Comparison of ENCODE assay signal across 11 cellular contexts in the genomic region with DNA sequence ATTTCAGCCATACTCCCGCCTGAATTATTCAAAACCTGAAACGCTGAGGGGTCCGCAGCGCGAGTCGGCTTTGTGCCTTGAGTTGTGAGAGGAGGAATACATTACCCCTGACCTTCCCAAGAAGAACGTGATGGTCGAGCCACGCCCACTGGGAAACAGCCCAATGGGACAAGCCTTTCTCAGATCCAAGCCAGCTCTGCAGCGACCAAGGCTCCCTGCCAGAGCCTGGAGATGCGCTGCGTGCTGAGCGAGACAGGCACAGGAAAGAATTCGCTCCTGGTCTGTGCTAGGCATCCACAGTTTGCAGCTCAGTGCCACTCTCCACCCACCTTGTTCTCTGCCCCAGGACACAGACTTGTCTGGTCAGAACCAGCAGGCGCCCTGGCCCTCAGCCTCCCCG.
DNase-seq lines count a peak whose midpoint lies in the region; ATAC-seq and TF ChIP-seq lines count a peak whose summit lies in the region.
"Had no signal": no experiment of that assay in that cellular context is flagged by ENCODE, and none has a peak within 500 bp of the region (broad histone marks: within the 10 kb centered on the region; RNA-seq: fewer than 3 reads in every experiment).

No MANE protein-coding gene starts in this region.

- peaks cover under 1% of the 10 kb centered on the region; the same call in 1 of the 2 replicates for H3K36me3 ChIP-seq in GM23338 (ENCODE audit: insufficient read depth)

- H3K9me2 ChIP-seq in GM23338 (ENCODE audit: insufficient read depth) = no peaks in the 10 kb centered on the region

- H3F3A ChIP-seq in GM23338 (replicated peaks; ENCODE audit: low read depth) = 0 out of 2 replicates have a peak, but pooled peaks cover 6% of the 10 kb centered on the region

- H3K4me3 Mint-ChIP-seq in GM23338 = peak overlapping the region; percentile 21; the same call in 1 of the 3 replicates
- H3K4me3 Mint-ChIP-seq in stimulated activated memory B cell treated with anti-CD40 and anti-IgM and Interleukin-4, amounts not matched to agents 10 μg/mL and 1 μg/mL and 100 μg/mL, for 72 hours = no peak overlapping the region
- H3K4me3 Mint-ChIP-seq: activated naive CD8-positive, alpha-beta T cell treated with anti-CD3 and anti-CD28 coated beads, Interleukin-2, amount 10 ng/mL, durations not matched to agents 7 days and 5 days; CD8-positive, alpha-beta T cell had no signal

- peak overlapping the region; percentile 81 for H2AFZ ChIP-seq in GM23338

- H3K27ac ChIP-seq in GM23338 (ENCODE audit: low read depth) = no peak overlapping the region

- H3K4me3 ChIP-seq in GM23338 = peak overlapping the region; percentile 27; the same call in 1 of the 2 replicates

- no peak for TF ChIP-seq CTCF in GM23338 (conservative IDR thresholded peaks at IDR 0.05; ENCODE audit: low read depth in 2 of 2)

- ATAC-seq in GM23338 = peak; percentile 97
- ATAC-seq in stimulated activated memory B cell treated with anti-CD40 and anti-IgM and Interleukin-4, amounts not matched to agents 10 μg/mL and 1 μg/mL and 100 μg/mL, for 72 hours = no peak
- no peak for ATAC-seq in activated naive CD4-positive, alpha-beta T cell treated with anti-CD3 and anti-CD28 coated beads, Interleukin-2, amount 50 U/mL, for 72 hours
- ATAC-seq: CD8-positive, alpha-beta T cell had no signal

- H4K20me1 ChIP-seq in GM23338 (replicated peaks; ENCODE audit: insufficient read depth) = no peaks in the 10 kb centered on the region

- peaks cover 25% of the 10 kb centered on the region for H3K27me3 Mint-ChIP-seq in GM23338 (ENCODE audit: insufficient read depth, low read depth, poor library complexity)
- H3K27me3 Mint-ChIP-seq in stimulated activated memory B cell treated with anti-CD40 and anti-IgM and Interleukin-4, amounts not matched to agents 10 μg/mL and 1 μg/mL and 100 μg/mL, for 72 hours = peaks cover 24% of the 10 kb centered on the region

- peak overlapping the region; percentile 64 for H3K4me2 ChIP-seq in GM23338

- H3K4me1 Mint-ChIP-seq in GM23338 = peaks cover 10% of the 10 kb centered on the region; the same call in 2 of the 3 replicates
- no peaks in the 10 kb centered on the region for H3K4me1 Mint-ChIP-seq in stimulated activated memory B cell treated with anti-CD40 and anti-IgM and Interleukin-4, amounts not matched to agents 10 μg/mL and 1 μg/mL and 100 μg/mL, for 72 hours
- H3K4me1 Mint-ChIP-seq: activated naive CD8-positive, alpha-beta T cell treated with anti-CD3 and anti-CD28 coated beads, Interleukin-2, amount 10 ng/mL, durations not matched to agents 7 days and 5 days had no signal

- peaks cover 5% of the 10 kb centered on the region for H3K4me1 ChIP-seq in GM23338 (ENCODE audit: insufficient read depth)

- peaks cover 22% of the 10 kb centered on the region for H3K27me3 ChIP-seq in GM23338 (ENCODE audit: insufficient read depth)

- peaks cover 30% of the 10 kb centered on the region for H3K9me3 Mint-ChIP-seq in GM23338
- peaks cover 20% of the 10 kb centered on the region for H3K9me3 Mint-ChIP-seq in stimulated activated memory B cell treated with anti-CD40 and anti-IgM and Interleukin-4, amounts not matched to agents 10 μg/mL and 1 μg/mL and 100 μg/mL, for 72 hours
- H3K9me3 Mint-ChIP-seq in activated naive CD4-positive, alpha-beta T cell treated with anti-CD3 and anti-CD28 coated beads, Interleukin-2, amount 50 U/mL, for 72 hours = peaks cover 15 to 18% of the 10 kb centered on the region in 2 donors

- DNase-seq in GM23338 (ENCODE audit: low spot score) (peak; percentile 91), anterior cingulate cortex (lab: John Stamatoyannopoulos, UW) (peak in 36 of 58 donors; percentile 9 to 73 (median 46)), hypothalamus (lab: John Stamatoyannopoulos, UW) (peak in 36 of 51 donors; percentile 8 to 76 (median 44)), pons (ENCODE audit: low spot score) (peak; percentile 89), DMS79 (lab: John Stamatoyannopoulos, UW) (no peak)
- DNase-seq in activated naive CD4-positive, alpha-beta T cell treated with anti-CD3 and anti-CD28 coated beads, Interleukin-2, amount 50 U/mL, for 72 hours (ENCODE audit: low spot score in 2 of 2) = no peak
- DNase-seq in activated CD4-positive, alpha-beta T cell treated with anti-CD3 and anti-CD28 coated beads for 48 hours = no peak
- DNase-seq: activated naive CD8-positive, alpha-beta T cell treated with anti-CD3 and anti-CD28 coated beads, Interleukin-2, amount 10 ng/mL, durations not matched to agents 7 days and 5 days; CD8-positive, alpha-beta T cell; NCI-H345 had no signal

- H3K36me3 Mint-ChIP-seq in GM23338 (ENCODE audit: low read depth) = peaks cover 18% of the 10 kb centered on the region
- H3K36me3 Mint-ChIP-seq in stimulated activated memory B cell treated with anti-CD40 and anti-IgM and Interleukin-4, amounts not matched to agents 10 μg/mL and 1 μg/mL and 100 μg/mL, for 72 hours = peaks cover 3% of the 10 kb centered on the region
- peaks cover 0 to 7% of the 10 kb centered on the region in 2 donors for H3K36me3 Mint-ChIP-seq in activated naive CD4-positive, alpha-beta T cell treated with anti-CD3 and anti-CD28 coated beads, Interleukin-2, amount 50 U/mL, for 72 hours
- H3K36me3 Mint-ChIP-seq: activated naive CD8-positive, alpha-beta T cell treated with anti-CD3 and anti-CD28 coated beads, Interleukin-2, amount 10 ng/mL, durations not matched to agents 7 days and 5 days; CD8-positive, alpha-beta T cell had no signal

- no peaks in the 10 kb centered on the region for H3K79me2 ChIP-seq in GM23338 (replicated peaks; ENCODE audit: insufficient read depth)

- H3K27ac Mint-ChIP-seq in GM23338 = no peak overlapping the region
- no peak overlapping the region for H3K27ac Mint-ChIP-seq in stimulated activated memory B cell treated with anti-CD40 and anti-IgM and Interleukin-4, amounts not matched to agents 10 μg/mL and 1 μg/mL and 100 μg/mL, for 72 hours
- no peak overlapping the region for H3K27ac Mint-ChIP-seq in activated naive CD4-positive, alpha-beta T cell treated with anti-CD3 and anti-CD28 coated beads, Interleukin-2, amount 50 U/mL, for 72 hours
- H3K27ac Mint-ChIP-seq: activated naive CD8-positive, alpha-beta T cell treated with anti-CD3 and anti-CD28 coated beads, Interleukin-2, amount 10 ng/mL, durations not matched to agents 7 days and 5 days; CD8-positive, alpha-beta T cell had no signal

TF ChIP-seq in GM23338, 12 proteins besides CTCF, POLR2A, EP300 and RAD21 (continues in another document):
- TF ChIP-seq ZNF331 (CRISPR knock-in tag; IDR thresholded peaks at IDR 0.05; ENCODE audit: low read depth) (no peak), POLR2AphosphoS5 (IDR thresholded peaks at IDR 0.05; ENCODE audit: low read depth) (no peak), CREB1 (CRISPR knock-in tag; IDR thresholded peaks at IDR 0.05; ENCODE audit: low read depth) (no peak), STAT1 (IDR thresholded peaks at IDR 0.05; ENCODE audit: unreplicated experiment) (no peak), EZH2 (IDR thresholded peaks at IDR 0.05; ENCODE audit: low read depth, unreplicated experiment) (no peak), NANOG (IDR thresholded peaks at IDR 0.05; ENCODE audit: borderline replicate concordance) (no peak)
- TF ChIP-seq, protein P1, sequence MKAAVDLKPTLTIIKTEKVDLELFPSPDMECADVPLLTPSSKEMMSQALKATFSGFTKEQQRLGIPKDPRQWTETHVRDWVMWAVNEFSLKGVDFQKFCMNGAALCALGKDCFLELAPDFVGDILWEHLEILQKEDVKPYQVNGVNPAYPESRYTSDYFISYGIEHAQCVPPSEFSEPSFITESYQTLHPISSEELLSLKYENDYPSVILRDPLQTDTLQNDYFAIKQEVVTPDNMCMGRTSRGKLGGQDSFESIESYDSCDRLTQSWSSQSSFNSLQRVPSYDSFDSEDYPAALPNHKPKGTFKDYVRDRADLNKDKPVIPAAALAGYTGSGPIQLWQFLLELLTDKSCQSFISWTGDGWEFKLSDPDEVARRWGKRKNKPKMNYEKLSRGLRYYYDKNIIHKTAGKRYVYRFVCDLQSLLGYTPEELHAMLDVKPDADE (IDR thresholded peaks at IDR 0.05) = no peak
- TF ChIP-seq, protein P2, sequence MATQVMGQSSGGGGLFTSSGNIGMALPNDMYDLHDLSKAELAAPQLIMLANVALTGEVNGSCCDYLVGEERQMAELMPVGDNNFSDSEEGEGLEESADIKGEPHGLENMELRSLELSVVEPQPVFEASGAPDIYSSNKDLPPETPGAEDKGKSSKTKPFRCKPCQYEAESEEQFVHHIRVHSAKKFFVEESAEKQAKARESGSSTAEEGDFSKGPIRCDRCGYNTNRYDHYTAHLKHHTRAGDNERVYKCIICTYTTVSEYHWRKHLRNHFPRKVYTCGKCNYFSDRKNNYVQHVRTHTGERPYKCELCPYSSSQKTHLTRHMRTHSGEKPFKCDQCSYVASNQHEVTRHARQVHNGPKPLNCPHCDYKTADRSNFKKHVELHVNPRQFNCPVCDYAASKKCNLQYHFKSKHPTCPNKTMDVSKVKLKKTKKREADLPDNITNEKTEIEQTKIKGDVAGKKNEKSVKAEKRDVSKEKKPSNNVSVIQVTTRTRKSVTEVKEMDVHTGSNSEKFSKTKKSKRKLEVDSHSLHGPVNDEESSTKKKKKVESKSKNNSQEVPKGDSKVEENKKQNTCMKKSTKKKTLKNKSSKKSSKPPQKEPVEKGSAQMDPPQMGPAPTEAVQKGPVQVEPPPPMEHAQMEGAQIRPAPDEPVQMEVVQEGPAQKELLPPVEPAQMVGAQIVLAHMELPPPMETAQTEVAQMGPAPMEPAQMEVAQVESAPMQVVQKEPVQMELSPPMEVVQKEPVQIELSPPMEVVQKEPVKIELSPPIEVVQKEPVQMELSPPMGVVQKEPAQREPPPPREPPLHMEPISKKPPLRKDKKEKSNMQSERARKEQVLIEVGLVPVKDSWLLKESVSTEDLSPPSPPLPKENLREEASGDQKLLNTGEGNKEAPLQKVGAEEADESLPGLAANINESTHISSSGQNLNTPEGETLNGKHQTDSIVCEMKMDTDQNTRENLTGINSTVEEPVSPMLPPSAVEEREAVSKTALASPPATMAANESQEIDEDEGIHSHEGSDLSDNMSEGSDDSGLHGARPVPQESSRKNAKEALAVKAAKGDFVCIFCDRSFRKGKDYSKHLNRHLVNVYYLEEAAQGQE (IDR thresholded peaks at IDR 0.05; ENCODE audit: unreplicated experiment) = no peak

Comparison
In these comparisons a context has a peak if more than half of its experiments do, and no peak if none do; other contexts are left out.
1. DNase-seq: peak in GM23338 (single experiment), anterior cingulate cortex (36 of 58), hypothalamus (36 of 51) and pons (single experiment); none in activated naive CD4-positive, alpha-beta T cell treated with anti-CD3 and anti-CD28 coated beads, Interleukin-2, amount 50 U/mL, for 72 hours (0 of 2), activated CD4-positive, alpha-beta T cell treated with anti-CD3 and anti-CD28 coated beads for 48 hours (single experiment) and DMS79 (single experiment).